ENCODE assay signal across 14 cellular contexts in genomic region chr6:107679457-107679856, GRCh38.
DNase-seq lines count a peak whose midpoint lies in the region; ATAC-seq, FAIRE-seq and TF ChIP-seq lines count a peak whose summit lies in the region.
"Had no signal": no experiment of that assay in that cellular context is flagged by ENCODE, and none has a peak within 500 bp of the region (broad histone marks: within the 10 kb centered on the region; RNA-seq: fewer than 3 reads in every experiment).

No MANE protein-coding gene starts in this region.

- no peaks in the 10 kb centered on the region for H3K36me3 Mint-ChIP-seq in activated naive CD4-positive, alpha-beta T cell treated with anti-CD3 and anti-CD28 coated beads for 36 hours (ENCODE audit: low read depth)
- H3K36me3 Mint-ChIP-seq: activated naive CD8-positive, alpha-beta T cell treated with anti-CD3 and anti-CD28 coated beads for 36 hours; stimulated activated effector memory CD8-positive, alpha-beta T cell treated with anti-CD3 and anti-CD28 coated beads, Interleukin-12 subunit alpha, Interleukin-12 subunit beta, amount 100 ng/mL, for 72 hours had no signal

- no TSS peak for BruUV-seq in K562 (replicated peaks; lab: Mats Ljungman, UMichigan)

- peak; percentile 29 for FAIRE-seq in K562 (lab: Jason Lieb, UNC)

- no peaks in the 10 kb centered on the region for H3K79me2 ChIP-seq in K562 (ENCODE audit: control insufficient read depth, insufficient read depth, low read length)

- H3K27me3 ChIP-seq in right atrium auricular region (no peaks in the 10 kb centered on the region), K562 (ENCODE audit: control insufficient read depth in 2 of 2, insufficient read depth in 2 of 2, low read length in 2 of 2) (peaks cover 12 to 36% of the 10 kb centered on the region in 2 experiments; a peak in 4 of 5 replicates), testis (no peaks in the 10 kb centered on the region)
- H3K27me3 ChIP-seq: colonic mucosa, gastrocnemius medialis had no signal

- peaks cover 0 to 8% of the 10 kb centered on the region in 2 donors for H3K4me1 ChIP-seq in right atrium auricular region
- H3K4me1 ChIP-seq in K562 (replicated peaks in 1 of 2; ENCODE audit: control insufficient read depth in 2 of 2, insufficient read depth in 2 of 2, low read length in 2 of 2) = peaks cover 0 to 5% of the 10 kb centered on the region in 2 experiments; a peak in 2 of 5 replicates
- H3K4me1 ChIP-seq in testis = no peaks in the 10 kb centered on the region
- H3K4me1 ChIP-seq: colonic mucosa had no signal

- H3K4me3 ChIP-seq in right atrium auricular region = no peak overlapping the region
- no peak overlapping the region for H3K4me3 ChIP-seq in K562
- H3K4me3 ChIP-seq in testis = no peak overlapping the region
- H3K4me3 ChIP-seq: colonic mucosa, gastrocnemius medialis had no signal

- DNase-seq in Right ventricle myocardium inferior (ENCODE audit: missing footprints) (no peak), right atrium auricular region (ENCODE audit: low spot score) (no peak), K562 (ENCODE audit: extremely low read depth in 1 of 4, low spot score in 3 of 4) (peak; percentile 22 to 52 (median 44)), iPS-NIHi11 (ENCODE audit: low spot score) (peak; percentile 73), testis (peak; percentile 52)
- no peak for DNase-seq in activated naive CD4-positive, alpha-beta T cell treated with anti-CD3 and anti-CD28 coated beads for 36 hours
- no peak for DNase-seq in activated naive CD4-positive, alpha-beta T cell (lab: John Stamatoyannopoulos, UW)
- DNase-seq: activated naive CD8-positive, alpha-beta T cell treated with anti-CD3 and anti-CD28 coated beads for 36 hours; colonic mucosa; gastrocnemius medialis; Kasumi-1; stimulated activated CD4-positive, alpha-beta T cell treated with anti-CD3 and anti-CD28 coated beads, Interleukin-1b, Interleukin-23, amount 100 ng/mL, for 48 hours had no signal

- intact Hi-C loops in Right ventricle myocardium inferior (cut with DNase I) = loop anchor here (10.0 kb wide), 2 partner anchors 365 to 845 kb away; no protein-coding TSS in a partner anchor
- intact Hi-C loops in K562 (cut with micrococcal nuclease) = loop anchor here (5.0 to 10.0 kb wide), 3 partner anchors 188 to 365 kb away; no protein-coding TSS in a partner anchor
- intact Hi-C loops in testis (cut with DNase I; ENCODE audit: low total_unique reads) = no loop called here
- intact Hi-C loops in activated naive CD4-positive, alpha-beta T cell treated with anti-CD3 and anti-CD28 coated beads for 36 hours (cut with micrococcal nuclease) = no loop called here

- TF ChIP-seq RAD21 in K562 (CRISPR knock-in tag; conservative IDR thresholded peaks at IDR 0.05 in 1 of 2, IDR thresholded peaks at IDR 0.05 in 1 of 2) = no peak

- POLR2A ChIA-PET in K562 (lab: Yijun Ruan, JAX) = interaction anchor here (1.3 to 2.9 kb wide), 3 partner anchors 10 to 187 kb away, joined by 3 to 10 read pairs (median 7); no protein-coding TSS in a partner anchor

- no peak for TF ChIP-seq POLR2A in K562 (conservative IDR thresholded peaks at IDR 0.05)
- no peak for TF ChIP-seq POLR2A in testis (IDR thresholded peaks at IDR 0.05)

- TF ChIP-seq CTCF in right atrium auricular region (IDR thresholded peaks at IDR 0.05) (no peak), K562 (IDR thresholded peaks at IDR 0.05 in 2 of 3, conservative IDR thresholded peaks at IDR 0.05 in 1 of 3; ENCODE audit: insufficient read depth in 2 of 3, low read depth in 1 of 3, low read length in 3 of 3) (no peak), testis (IDR thresholded peaks at IDR 0.05) (no peak)

- H3K27ac ChIP-seq in right atrium auricular region = no peak overlapping the region
- H3K27ac ChIP-seq in K562 (ENCODE audit: extremely low read depth, low read depth, low read length) = no peak overlapping the region
- H3K27ac ChIP-seq in testis = no peak overlapping the region
- H3K27ac ChIP-seq: colonic mucosa, gastrocnemius medialis had no signal

- H3K4me2 ChIP-seq in K562 (ENCODE audit: insufficient read depth, low read length) = no peak overlapping the region

- H3K9me1 ChIP-seq in K562 (ENCODE audit: control insufficient read depth, insufficient read depth, low read length) = no peaks in the 10 kb centered on the region

- WGBS in K562 (ENCODE audit: insufficient coverage, low coverage, missing lambda C conversion rate) = 0% methylated on average over 4 of the region's 4 CpGs
- 47 to 50% methylated on average over 4 of the region's 4 CpGs for WGBS in testis, 2 donors

- H2AFZ ChIP-seq in K562 (ENCODE audit: low read depth, low read length) = no peak overlapping the region

- ATAC-seq in Right ventricle myocardium inferior = peak; percentile 52
- ATAC-seq in K562 = peak; percentile 87
- no peak for ATAC-seq in HG03460 (IDR thresholded peaks at IDR 0.05; ENCODE audit: unreplicated experiment)
- ATAC-seq: gastrocnemius medialis; stimulated activated effector memory CD8-positive, alpha-beta T cell treated with anti-CD3 and anti-CD28 coated beads, Interleukin-12 subunit alpha, Interleukin-12 subunit beta, amount 100 ng/mL, for 72 hours had no signal

- H3K4me3 Mint-ChIP-seq in activated naive CD4-positive, alpha-beta T cell treated with anti-CD3 and anti-CD28 coated beads for 36 hours = no peak overlapping the region
- H3K4me3 Mint-ChIP-seq: activated naive CD8-positive, alpha-beta T cell treated with anti-CD3 and anti-CD28 coated beads for 36 hours; stimulated activated effector memory CD8-positive, alpha-beta T cell treated with anti-CD3 and anti-CD28 coated beads, Interleukin-12 subunit alpha, Interleukin-12 subunit beta, amount 100 ng/mL, for 72 hours had no signal

- CTCF ChIA-PET in K562 (lab: Yijun Ruan, JAX; ENCODE audit: low intra/inter-chr PET ratio) = interaction anchor here (0.5 to 0.8 kb wide), 2 partner anchors 12 to 25 kb away, joined by 3 read pairs; no protein-coding TSS in a partner anchor
- CTCF ChIA-PET in activated naive CD4-positive, alpha-beta T cell treated with anti-CD3 and anti-CD28 coated beads for 36 hours (lab: Charles Lee) = interaction anchor here (0.6 to 3.7 kb wide), 11 partner anchors 25 to 812 kb away, joined by 3 to 22 read pairs (median 4); no protein-coding TSS in a partner anchor

- no peaks in the 10 kb centered on the region for H3K9me3 ChIP-seq in right atrium auricular region
- H3K9me3 ChIP-seq in K562 (replicated peaks; ENCODE audit: control insufficient read depth, insufficient read depth, low read depth, low read length) = no peaks in the 10 kb centered on the region
- no peaks in the 10 kb centered on the region for H3K9me3 ChIP-seq in testis
- H3K9me3 ChIP-seq: colonic mucosa, gastrocnemius medialis had no signal

- peaks cover 2% of the 10 kb centered on the region for H3K4me1 Mint-ChIP-seq in activated naive CD4-positive, alpha-beta T cell treated with anti-CD3 and anti-CD28 coated beads for 36 hours (ENCODE audit: low read depth)

- no peak for TF ChIP-seq EP300 in K562 (IDR thresholded peaks at IDR 0.05; ENCODE audit: low read length)

- in situ Hi-C loops in K562 (cut with MboI) = no loop called here

- no peaks in the 10 kb centered on the region for H3K36me3 ChIP-seq in right atrium auricular region
- H3K36me3 ChIP-seq in K562 (ENCODE audit: control insufficient read depth, insufficient read depth, low read length) = no peaks in the 10 kb centered on the region
- H3K36me3 ChIP-seq in testis (ENCODE audit: low read depth, missing control alignments) = no peaks in the 10 kb centered on the region
- H3K36me3 ChIP-seq: colonic mucosa, gastrocnemius medialis had no signal

- H3K9me3 Mint-ChIP-seq in activated naive CD4-positive, alpha-beta T cell treated with anti-CD3 and anti-CD28 coated beads for 36 hours = peaks cover 2% of the 10 kb centered on the region
- H3K9me3 Mint-ChIP-seq: stimulated activated effector memory CD8-positive, alpha-beta T cell treated with anti-CD3 and anti-CD28 coated beads, Interleukin-12 subunit alpha, Interleukin-12 subunit beta, amount 100 ng/mL, for 72 hours had no signal

- H3K27me3 Mint-ChIP-seq in activated naive CD4-positive, alpha-beta T cell treated with anti-CD3 and anti-CD28 coated beads for 36 hours (ENCODE audit: low read depth) = no peaks in the 10 kb centered on the region
- H3K27me3 Mint-ChIP-seq: activated naive CD8-positive, alpha-beta T cell treated with anti-CD3 and anti-CD28 coated beads for 36 hours had no signal

- H3K27ac Mint-ChIP-seq in activated naive CD4-positive, alpha-beta T cell treated with anti-CD3 and anti-CD28 coated beads for 36 hours = no peak overlapping the region
- H3K27ac Mint-ChIP-seq: activated naive CD8-positive, alpha-beta T cell treated with anti-CD3 and anti-CD28 coated beads for 36 hours; stimulated activated effector memory CD8-positive, alpha-beta T cell treated with anti-CD3 and anti-CD28 coated beads, Interleukin-12 subunit alpha, Interleukin-12 subunit beta, amount 100 ng/mL, for 72 hours had no signal

- H3K9ac ChIP-seq in K562 (ENCODE audit: insufficient read depth in 1 of 2, low read depth in 2 of 2, low read length in 2 of 2) = no peak overlapping the region

- no peaks in the 10 kb centered on the region for H4K20me1 ChIP-seq in K562 (replicated peaks; ENCODE audit: control insufficient read depth, insufficient read depth, low read length)

TF ChIP-seq in K562, 482 proteins besides CTCF, POLR2A, EP300 and RAD21:
- TF ChIP-seq KLF10 (CRISPR knock-in tag; IDR thresholded peaks at IDR 0.05) (no peak), ZBTB17 (CRISPR knock-in tag; IDR thresholded peaks at IDR 0.05) (no peak), MTA2 (IDR thresholded peaks at IDR 0.05; ENCODE audit: low read depth) (no peak), SRSF3 (IDR thresholded peaks at IDR 0.05; ENCODE audit: insufficient read depth, low read length) (no peak), GMEB1 (CRISPR knock-in tag; IDR thresholded peaks at IDR 0.05) (no peak), EGR1 (conservative IDR thresholded peaks at IDR 0.05) (peak; percentile 57; the same call in 1 of the 2 replicates), KLF16 (IDR thresholded peaks at IDR 0.05) (no peak)

Comparison
In these comparisons a context has a peak if more than half of its experiments do, and no peak if none do; other contexts are left out.
1. DNase-seq: peak in K562 (4 of 4), iPS-NIHi11 (single experiment) and testis (single experiment); none in Right ventricle myocardium inferior (single experiment), right atrium auricular region (single experiment), activated naive CD4-positive, alpha-beta T cell treated with anti-CD3 and anti-CD28 coated beads for 36 hours (single experiment) and activated naive CD4-positive, alpha-beta T cell (0 of 4).
2. intact Hi-C loops: an anchor here in Right ventricle myocardium inferior (10.0 kb wide) and K562 (5.0 to 10.0 kb wide); none called in testis and activated naive CD4-positive, alpha-beta T cell treated with anti-CD3 and anti-CD28 coated beads for 36 hours.